Comparison of ENCODE assay signal across 12 cellular contexts in the genomic region with DNA sequence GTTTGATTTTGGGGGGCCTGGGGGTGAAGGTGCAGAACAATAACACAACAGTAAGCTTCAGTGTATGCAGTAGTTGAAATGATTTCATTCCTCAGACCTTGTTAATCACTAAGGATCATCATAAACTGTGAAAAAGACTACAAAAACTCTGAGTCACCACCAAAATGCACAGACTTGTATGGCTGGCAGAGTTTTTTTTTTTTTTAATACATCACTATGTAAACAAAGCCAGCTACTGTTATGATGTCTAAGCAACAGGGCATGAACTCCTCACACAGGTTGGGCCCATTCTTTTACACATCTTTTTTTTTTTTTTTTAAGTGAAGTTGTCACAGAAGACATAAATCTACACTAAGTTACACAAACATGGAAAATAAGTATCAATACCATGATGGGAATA.
A peak's percentile ranks its signal among the peaks of the same experiment; 100 is the strongest.
DNase-seq lines count a peak whose midpoint lies in the region; ATAC-seq, FAIRE-seq and TF ChIP-seq lines count a peak whose summit lies in the region.
"Had no signal": no experiment of that assay in that cellular context is flagged by ENCODE, and none has a peak within 500 bp of the region (broad histone marks: within the 10 kb centered on the region; RNA-seq: fewer than 3 reads in every experiment).

No MANE protein-coding gene starts in this region.

- H3K36me3 ChIP-seq in bronchial epithelial cell (ENCODE audit: control insufficient read depth, insufficient read depth, low read length) = no peaks in the 10 kb centered on the region
- H3K36me3 ChIP-seq in mesodermal cell (ENCODE audit: control insufficient read depth, insufficient read depth, low read length) = no peaks in the 10 kb centered on the region
- H3K36me3 ChIP-seq in esophagus muscularis mucosa = no peaks in the 10 kb centered on the region
- H3K36me3 ChIP-seq: right atrium auricular region had no signal

- no peak for TF ChIP-seq EP300 in esophagus muscularis mucosa (IDR thresholded peaks at IDR 0.05)

- no peak for ATAC-seq in HG02970 (IDR thresholded peaks at IDR 0.05; ENCODE audit: low FRiP score, unreplicated experiment)

- H3K4me1 ChIP-seq in mesodermal cell (ENCODE audit: control insufficient read depth, insufficient read depth, low read length, poor library complexity, severe bottlenecking) = no peaks in the 10 kb centered on the region
- no peaks in the 10 kb centered on the region for H3K4me1 ChIP-seq in esophagus muscularis mucosa
- H3K4me1 ChIP-seq: right atrium auricular region had no signal

- H3K27ac ChIP-seq in mesodermal cell (ENCODE audit: low read depth, low read length, severe bottlenecking) = peak overlapping the region; percentile 37
- H3K27ac ChIP-seq in esophagus muscularis mucosa (replicated peaks in 1 of 4) = no peak overlapping the region
- H3K27ac ChIP-seq: right atrium auricular region had no signal

- no peak overlapping the region for H3K27ac Mint-ChIP-seq in immature natural killer cell
- H3K27ac Mint-ChIP-seq: activated B cell treated with CpG ODN at 0.5 μM for 24 hours had no signal

- H3K27me3 ChIP-seq in bronchial epithelial cell (ENCODE audit: control insufficient read depth, insufficient read depth, low read length) (no peaks in the 10 kb centered on the region), esophagus muscularis mucosa (no peaks in the 10 kb centered on the region)
- H3K27me3 ChIP-seq: right atrium auricular region had no signal

- no peak for TF ChIP-seq POLR2A in esophagus muscularis mucosa (IDR thresholded peaks at IDR 0.05; ENCODE audit: low read depth)

- H3K4me3 ChIP-seq in bronchial epithelial cell (ENCODE audit: low read depth, low read length) (no peak overlapping the region), mesodermal cell (ENCODE audit: extremely low read depth, insufficient read depth, low read length, poor library complexity, severe bottlenecking) (no peak overlapping the region), esophagus muscularis mucosa (no peak overlapping the region)
- H3K4me3 ChIP-seq: right atrium auricular region had no signal

- peak; percentile 84 for DNase-seq in DMS53 treated with DMSO at 0.1 percent for 48 hours (lab: John Stamatoyannopoulos, UW; ENCODE audit: unreplicated experiment)
- peak; percentile 78 for DNase-seq in LoVo (ENCODE audit: low spot score)
- DNase-seq in bronchial epithelial cell (ENCODE audit: low read depth) = peak; percentile 98
- DNase-seq in immature natural killer cell = no peak
- DNase-seq in D721Med (ENCODE audit: insufficient read length, low spot score) = no peak
- DNase-seq in esophagus muscularis mucosa (ENCODE audit: extremely low spot score) = no peak
- DNase-seq: activated B cell treated with CpG ODN at 0.5 μM for 24 hours, hypothalamus, NCI-H1694 had no signal

- H3K4me3 Mint-ChIP-seq in immature natural killer cell = no peak overlapping the region
- H3K4me3 Mint-ChIP-seq: activated B cell treated with CpG ODN at 0.5 μM for 24 hours had no signal

- H3K36me3 Mint-ChIP-seq in immature natural killer cell = no peaks in the 10 kb centered on the region

- intact Hi-C loops in esophagus muscularis mucosa (cut with DNase I) = no loop called here

- TF ChIP-seq CTCF in bronchial epithelial cell (IDR thresholded peaks at IDR 0.05; ENCODE audit: insufficient read depth, low read length, severe bottlenecking) = no peak
- no peak for TF ChIP-seq CTCF in D721Med (IDR thresholded peaks at IDR 0.05; ENCODE audit: insufficient read depth, missing control alignments)
- TF ChIP-seq CTCF in esophagus muscularis mucosa (IDR thresholded peaks at IDR 0.05) = no peak

- H3K9me3 ChIP-seq in mesodermal cell (ENCODE audit: control insufficient read depth, low read length) (no peaks in the 10 kb centered on the region), esophagus muscularis mucosa (no peaks in the 10 kb centered on the region)
- H3K9me3 ChIP-seq: right atrium auricular region had no signal

- H3K9me3 Mint-ChIP-seq in immature natural killer cell = peaks cover 0 to 30% (median 6%) of the 10 kb centered on the region in 6 donors
- H3K9me3 Mint-ChIP-seq: activated B cell treated with CpG ODN at 0.5 μM for 24 hours had no signal

- no peaks in the 10 kb centered on the region for H3K4me1 Mint-ChIP-seq in immature natural killer cell
- H3K4me1 Mint-ChIP-seq: activated B cell treated with CpG ODN at 0.5 μM for 24 hours had no signal

- peaks cover 0 to 3% (median 0%) of the 10 kb centered on the region in 3 donors for H3K27me3 Mint-ChIP-seq in immature natural killer cell (ENCODE audit: low read depth in 3 of 3)
- H3K27me3 Mint-ChIP-seq: activated B cell treated with CpG ODN at 0.5 μM for 24 hours had no signal

- FAIRE-seq in bronchial epithelial cell (lab: Jason Lieb, UNC) (no peak), D721Med (lab: Jason Lieb, UNC) (no peak)

Comparison
In these comparisons a context has a peak if more than half of its experiments do, and no peak if none do; other contexts are left out.
1. DNase-seq: peak in DMS53 treated with DMSO at 0.1 percent for 48 hours (single experiment), LoVo (single experiment) and bronchial epithelial cell (single experiment); none in immature natural killer cell (0 of 3), D721Med (single experiment) and esophagus muscularis mucosa (single experiment).